ENCODE assay signal across 29 cellular contexts in genomic region chr7:5337047-5337446, GRCh38.
"Had no signal": no experiment of that assay in that cellular context is flagged by ENCODE, and none has a peak within 500 bp of the region (broad histone marks: within the 10 kb centered on the region; RNA-seq: fewer than 3 reads in every experiment).

No MANE protein-coding gene starts in this region.

- H3K27me3 ChIP-seq: adrenal gland, brain microvascular endothelial cell, Peyer's patch had no signal

- H3K4me3 ChIP-seq: adrenal gland, Peyer's patch had no signal

- H3K4me1 ChIP-seq: adrenal gland had no signal

- H3K4me2 ChIP-seq: KMS-11 had no signal

- DNase-seq: activated CD4-positive, alpha-beta memory T cell treated with anti-CD3 and anti-CD28 coated beads for 36 hours; activated CD4-positive, alpha-beta T cell treated with anti-CD3 and anti-CD28 coated beads for 36 hours; activated CD4-positive, alpha-beta T cell treated with anti-CD3 and anti-CD28 coated beads, Interleukin-2, amount 10 ng/mL, durations not matched to agents 7 days and 5 days; activated CD8-positive, alpha-beta memory T cell treated with anti-CD3 and anti-CD28 coated beads, Interleukin-2, amount 50 U/mL, for 4 hours; activated gamma-delta T cell treated with Interleukin-2 at 50 U/mL for 16 hours; activated naive CD4-positive, alpha-beta T cell treated with anti-CD3 and anti-CD28 coated beads for 36 hours; activated T-cell treated with anti-CD3 and anti-CD28 coated beads for 4 hours; activated T-cell treated with anti-CD3 and anti-CD28 coated beads, Interleukin-2, amount 50 U/mL, for 4 hours; adrenal gland; brain microvascular endothelial cell; central memory CD4-positive, alpha-beta T cell; MM.1S; MV-4-11; NCI-H1092; NCI-H1436 treated with DMSO at 0.1 percent for 48 hours; NCI-H1694 treated with DMSO at 0.1 percent for 48 hours; NCI-H2029; NCI-H345; NCI-H524 treated with DMSO at 0.1 percent for 48 hours; NK-92 treated with Interleukin-12 subunit alpha and Interleukin-12 subunit beta, amount 100 ng/mL, for 24 hours; PC-3; Peyer's patch; RPMI8226; SIG-M5 had no signal

- H3K27ac ChIP-seq: adrenal gland, brain microvascular endothelial cell, KMS-11, Peyer's patch had no signal

- ATAC-seq: activated CD4-positive, alpha-beta T cell treated with anti-CD3 and anti-CD28 coated beads for 36 hours; activated CD4-positive, CD25-positive, alpha-beta regulatory T cell treated with anti-CD3 and anti-CD28 coated beads, Interleukin-2, amount 50 U/mL, for 24 hours; activated naive CD4-positive, alpha-beta T cell treated with anti-CD3 and anti-CD28 coated beads, Interleukin-2, amount 50 U/mL, for 72 hours; activated T-cell treated with anti-CD3 and anti-CD28 coated beads, Interleukin-2, amount 50 U/mL, for 4 hours; PC-3; WTC11 had no signal

- H3K9ac ChIP-seq: KMS-11 had no signal

- FAIRE-seq: TTC549 had no signal
